In the genomic region with DNA sequence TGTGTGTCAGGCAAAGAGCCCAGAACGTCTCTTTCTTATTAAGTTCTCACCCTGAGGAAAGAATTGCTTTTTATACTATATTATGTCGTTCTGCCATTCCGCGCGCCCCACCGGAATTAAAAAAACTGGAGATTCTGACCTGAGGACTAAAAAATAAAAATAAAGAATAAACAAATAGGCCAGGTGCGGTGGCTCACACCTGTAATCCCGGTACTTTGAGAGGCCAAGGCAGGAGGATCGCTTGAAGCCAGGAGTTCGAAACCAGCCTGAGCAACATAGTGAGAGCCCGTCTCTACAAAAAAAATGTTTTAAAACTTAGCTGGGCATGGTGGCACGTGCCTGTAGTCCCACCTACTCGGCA, we compare ENCODE assay signal across 8 cellular contexts. TPM values are rescaled to one million over a fixed set of nuclear protein-coding genes. Genes with fewer than 3 reads are reported as not detected.
DNase-seq lines count a peak whose midpoint lies in the region; ATAC-seq and TF ChIP-seq lines count a peak whose summit lies in the region.

No MANE protein-coding gene starts in this region.

- H3K27me3 ChIP-seq in AG04450 (ENCODE audit: control insufficient read depth, insufficient read depth, low read length) = no peaks in the 10 kb centered on the region
- no peaks in the 10 kb centered on the region for H3K27me3 ChIP-seq in Loucy (ENCODE audit: insufficient read depth, low read length, poor library complexity, severe bottlenecking)

- H3K4me2 ChIP-seq in Loucy (ENCODE audit: low read depth, low read length, poor library complexity, severe bottlenecking) = peak overlapping the region; percentile 67

- peak overlapping the region; percentile 84 for H3K9ac ChIP-seq in Loucy (ENCODE audit: low read depth, low read length, poor library complexity, severe bottlenecking)

- H3K36me3 Mint-ChIP-seq in chondrocyte (ENCODE audit: low read depth) (no peaks in the 10 kb centered on the region), nephron progenitor cell (ENCODE audit: low read depth) (peaks cover 8% of the 10 kb centered on the region)

- no peak for ATAC-seq in left lobe of liver

- POLR2A ChIA-PET in AG04450 (lab: Yijun Ruan, JAX) (interaction anchor here (0.7 kb wide), 2 partner anchors 32 to 35 kb away, joined by 4 to 5 read pairs; partner anchors contain the start of gene SET), HEK293T (lab: Yijun Ruan, JAX) (interaction anchor here (0.7 to 1.6 kb wide), 5 partner anchors 11 to 142 kb away, joined by 3 to 7 read pairs (median 4); partner anchors contain the start of genes PKN3 and SET)

- H2AFZ ChIP-seq in Loucy (ENCODE audit: low read length) = peak overlapping the region; percentile 96

- H3K9me3 ChIP-seq in AG04450 (ENCODE audit: control insufficient read depth, insufficient read depth, low read length) (no peaks in the 10 kb centered on the region), Loucy (ENCODE audit: insufficient read depth, low read depth, low read length) (no peaks in the 10 kb centered on the region)

- H3K27ac Mint-ChIP-seq in chondrocyte (ENCODE audit: unreplicated experiment) (peak overlapping the region; percentile 100), nephron progenitor cell (peak overlapping the region; percentile 100)

- no peaks in the 10 kb centered on the region for H3K9me3 Mint-ChIP-seq in chondrocyte (ENCODE audit: low read depth)
- no peaks in the 10 kb centered on the region for H3K9me3 Mint-ChIP-seq in nephron progenitor cell

- peak overlapping the region; percentile 87 for H3K4me3 Mint-ChIP-seq in chondrocyte (ENCODE audit: unreplicated experiment)
- peak overlapping the region; percentile 89 for H3K4me3 Mint-ChIP-seq in nephron progenitor cell

- H3K9me2 ChIP-seq in Loucy (replicated peaks; ENCODE audit: low read depth, low read length) = no peaks in the 10 kb centered on the region

- H3K27ac ChIP-seq in AG04450 (ENCODE audit: low read depth, low read length) = peak overlapping the region; percentile 97

- H3K4me1 Mint-ChIP-seq in chondrocyte (ENCODE audit: low read depth) = peaks cover 14% of the 10 kb centered on the region
- H3K4me1 Mint-ChIP-seq in nephron progenitor cell = peaks cover 13% of the 10 kb centered on the region

- DNase-seq in AG04450 (ENCODE audit: low read depth, low spot score) = no peak
- DNase-seq in chondrocyte (ENCODE audit: low spot score) = no peak
- no peak for DNase-seq in nephron progenitor cell
- DNase-seq in left lobe of liver (ENCODE audit: low spot score) = no peak
- DNase-seq in HEK293T (ENCODE audit: extremely low spot score) = no peak
- DNase-seq in activated CD8-positive, alpha-beta memory T cell treated with anti-CD3 and anti-CD28 coated beads, Interleukin-2, amount 50 U/mL, for 4 hours = no peak
- DNase-seq in NCI-H1105 (lab: John Stamatoyannopoulos, UW) = no peak

- no peaks in the 10 kb centered on the region for H3K36me3 ChIP-seq in Loucy (ENCODE audit: insufficient read depth, low read length)

- CTCF ChIA-PET in AG04450 (lab: Charles Lee) (no interaction called here), HEK293T (lab: Yijun Ruan, JAX) (no interaction called here)

- H3K27me3 Mint-ChIP-seq in chondrocyte (ENCODE audit: low read depth) (no peaks in the 10 kb centered on the region), nephron progenitor cell (ENCODE audit: low read depth, poor library complexity) (no peaks in the 10 kb centered on the region)

- no peaks in the 10 kb centered on the region for H4K20me1 ChIP-seq in Loucy (ENCODE audit: insufficient read depth, low read length, poor library complexity, severe bottlenecking)

- H3K4me3 ChIP-seq in AG04450 (ENCODE audit: low read depth, low read length) (no peak overlapping the region), Loucy (ENCODE audit: low read length, poor library complexity, severe bottlenecking) (peak overlapping the region; percentile 75)

- no peaks in the 10 kb centered on the region for H3K4me1 ChIP-seq in Loucy (ENCODE audit: insufficient read depth, low read length, poor library complexity, severe bottlenecking)

- H3K79me2 ChIP-seq in Loucy (ENCODE audit: insufficient read depth, low read length) = no peaks in the 10 kb centered on the region

- H3F3A ChIP-seq in Loucy (ENCODE audit: low read depth) = no peaks in the 10 kb centered on the region

- TF ChIP-seq CTCF in AG04450 (IDR thresholded peaks at IDR 0.05; ENCODE audit: low read depth, low read length) (no peak), Loucy (conservative IDR thresholded peaks at IDR 0.05; ENCODE audit: low read length) (no peak), chondrocyte (IDR thresholded peaks at IDR 0.05) (no peak), nephron progenitor cell (IDR thresholded peaks at IDR 0.05) (no peak)

TF ChIP-seq in HEK293T, 16 proteins besides CTCF, POLR2A, EP300 and RAD21:
- TF ChIP-seq FOXK2 (IDR thresholded peaks at IDR 0.05) = no peak
- no peak for TF ChIP-seq SP1 (IDR thresholded peaks at IDR 0.05)
- TF ChIP-seq BHLHE40 (IDR thresholded peaks at IDR 0.05; ENCODE audit: borderline replicate concordance) = no peak
- TF ChIP-seq HDGF (IDR thresholded peaks at IDR 0.05; ENCODE audit: borderline replicate concordance) = no peak
- no peak for TF ChIP-seq ARNT (IDR thresholded peaks at IDR 0.05)
- TF ChIP-seq SUZ12 (IDR thresholded peaks at IDR 0.05) = no peak
- TF ChIP-seq CTBP1 (IDR thresholded peaks at IDR 0.05; ENCODE audit: borderline replicate concordance) = no peak
- TF ChIP-seq FOXM1 (IDR thresholded peaks at IDR 0.05; ENCODE audit: borderline replicate concordance) = no peak
- no peak for TF ChIP-seq FOXA1 (IDR thresholded peaks at IDR 0.05)
- TF ChIP-seq LEF1 (IDR thresholded peaks at IDR 0.05; ENCODE audit: borderline replicate concordance) = no peak
- TF ChIP-seq PKNOX1 (IDR thresholded peaks at IDR 0.05) = no peak
- no peak for TF ChIP-seq ELF4 (IDR thresholded peaks at IDR 0.05)
- no peak for TF ChIP-seq L3MBTL2 (conservative IDR thresholded peaks at IDR 0.05)
- no peak for TF ChIP-seq NFRKB (IDR thresholded peaks at IDR 0.05)
- no peak for TF ChIP-seq TARDBP (IDR thresholded peaks at IDR 0.05)
- no peak for TF ChIP-seq ZNF384 (IDR thresholded peaks at IDR 0.05)
TF ChIP-seq in HEK293T: peak in this region for 0.

RNA-seq across cellular contexts. Expression of gene DYNC2I2, which starts 0.7 kb away (rescaled TPM):
- polyA plus RNA-seq in AG04450 (2011; rRNA removed) = 10.9 and 16.7 TPM in 2 replicates
- polyA minus RNA-seq in AG04450 (2011; rRNA and poly(A)+ RNA removed) = 13.0 and 13.1 TPM in 2 replicates
- total RNA-seq in chondrocyte (23.4 to 41.0 TPM (median 24.0 TPM) in 3 replicates), left lobe of liver (24.1 TPM)

RNA-seq across cellular contexts. Expression of gene SET, which starts 31.7 kb away (rescaled TPM):
- 193 and 259 TPM in 2 replicates for polyA plus RNA-seq in AG04450 (2011; rRNA removed)
- 99.7 and 176 TPM in 2 replicates for polyA minus RNA-seq in AG04450 (2011; rRNA and poly(A)+ RNA removed)
- total RNA-seq in chondrocyte (235 to 266 TPM (median 255 TPM) in 3 replicates), left lobe of liver (69.3 TPM)

RNA-seq across cellular contexts. Expression of gene PKN3, which starts 45.0 kb away (rescaled TPM):
- polyA plus RNA-seq in AG04450 (2011; rRNA removed) = 1.7 and 2.2 TPM in 2 replicates
- polyA minus RNA-seq in AG04450 (2011; rRNA and poly(A)+ RNA removed) = 2.7 and 4.0 TPM in 2 replicates
- total RNA-seq in chondrocyte (3.1 to 4.2 TPM (median 4.2 TPM) in 3 replicates), left lobe of liver (7.6 TPM)
